ENCODE assay signal across 17 cellular contexts in the genomic region with DNA sequence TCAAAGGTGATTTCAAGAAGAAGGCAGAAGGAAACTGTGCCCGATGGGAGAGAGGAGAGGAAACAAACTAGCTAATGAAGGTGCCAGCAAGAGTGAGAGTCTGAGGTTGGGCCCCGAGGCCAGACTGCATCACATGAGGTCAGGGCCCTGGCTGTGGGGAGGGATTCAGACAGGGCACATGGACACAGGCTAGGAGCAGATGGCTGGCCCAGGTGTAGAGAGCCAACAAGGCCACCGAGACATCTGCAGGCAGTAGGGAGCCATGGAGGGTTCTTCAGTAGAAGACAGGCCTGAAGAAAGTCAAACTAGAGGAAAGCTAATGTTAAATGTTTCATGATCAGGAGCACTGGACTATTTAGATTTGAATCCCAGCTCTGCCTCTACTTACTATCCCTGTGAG.
DNase-seq lines count a peak whose midpoint lies in the region; ATAC-seq and TF ChIP-seq lines count a peak whose summit lies in the region.
"Had no signal": no experiment of that assay in that cellular context is flagged by ENCODE, and none has a peak within 500 bp of the region (broad histone marks: within the 10 kb centered on the region; RNA-seq: fewer than 3 reads in every experiment).

No MANE protein-coding gene starts in this region.

- no peaks in the 10 kb centered on the region for H3K36me3 Mint-ChIP-seq in MCF 10A (ENCODE audit: insufficient read depth, unreplicated experiment)
- H3K36me3 Mint-ChIP-seq in stimulated activated naive CD8-positive, alpha-beta T cell treated with anti-CD3 and anti-CD28 coated beads, Interleukin-15, Interleukin-2, amounts not matched to agents 100 ng/mL and 50 ng/mL, for 24 hours (ENCODE audit: low read depth) = no peaks in the 10 kb centered on the region
- H3K36me3 Mint-ChIP-seq: CD8-positive, alpha-beta T cell had no signal

- no peaks in the 10 kb centered on the region for H3K27me3 ChIP-seq in mammary epithelial cell (ENCODE audit: insufficient read depth, low read length)
- H3K27me3 ChIP-seq: BLaER1 treated with 17β-estradiol and CSF1 and Interleukin-3, amounts not matched to agents 10 nM and 100 nM had no signal

- H3K27me3 Mint-ChIP-seq in MCF 10A (ENCODE audit: insufficient read depth, unreplicated experiment) = no peaks in the 10 kb centered on the region
- H3K27me3 Mint-ChIP-seq in stimulated activated naive CD8-positive, alpha-beta T cell treated with anti-CD3 and anti-CD28 coated beads, Interleukin-15, Interleukin-2, amounts not matched to agents 100 ng/mL and 50 ng/mL, for 24 hours = no peaks in the 10 kb centered on the region
- H3K27me3 Mint-ChIP-seq: B cell; CD4-positive, alpha-beta T cell had no signal

- WGBS in mammary epithelial cell (ENCODE audit: low coverage, missing lambda C conversion rate) = 61% methylated on average over 3 of the region's 3 CpGs

- H3K36me3 ChIP-seq in mammary epithelial cell (ENCODE audit: insufficient read depth, low read length) = no peaks in the 10 kb centered on the region
- H3K36me3 ChIP-seq: BLaER1 treated with 17β-estradiol and CSF1 and Interleukin-3, amounts not matched to agents 10 nM and 100 nM had no signal

- DNase-seq in MCF 10A (ENCODE audit: unreplicated experiment) (no peak), mammary epithelial cell (no peak)
- DNase-seq in stimulated activated naive CD8-positive, alpha-beta T cell treated with anti-CD3 and anti-CD28 coated beads, Interleukin-15, Interleukin-2, amounts not matched to agents 100 U/mL and 50 U/mL, for 24 hours = no peak
- DNase-seq: AML-193; Caco-2; Calu3; CD4-positive, alpha-beta T cell; CD8-positive, alpha-beta T cell; DMS79 treated with DMSO at 0.1 percent for 48 hours; GF-D8 had no signal

- no peak overlapping the region for H2AFZ ChIP-seq in mammary epithelial cell (ENCODE audit: low read depth, low read length)

- no peak overlapping the region for H3K9ac ChIP-seq in mammary epithelial cell (ENCODE audit: insufficient read depth, low read length)
- H3K9ac ChIP-seq: BLaER1 treated with 17β-estradiol and CSF1 and Interleukin-3, amounts not matched to agents 10 nM and 100 nM had no signal

- H3K4me1 ChIP-seq in mammary epithelial cell (ENCODE audit: insufficient read depth, low read length) = no peaks in the 10 kb centered on the region
- H3K4me1 ChIP-seq: A549, Caco-2 had no signal

- H3K4me3 Mint-ChIP-seq in MCF 10A (ENCODE audit: unreplicated experiment) = no peak overlapping the region
- no peak overlapping the region for H3K4me3 Mint-ChIP-seq in stimulated activated naive CD8-positive, alpha-beta T cell treated with anti-CD3 and anti-CD28 coated beads, Interleukin-15, Interleukin-2, amounts not matched to agents 100 ng/mL and 50 ng/mL, for 24 hours
- H3K4me3 Mint-ChIP-seq: B cell; CD4-positive, alpha-beta T cell; CD8-positive, alpha-beta T cell had no signal

- dilution Hi-C loops in mammary epithelial cell (cut with HindIII; ENCODE audit: low sequenced_read_pairs) = no loop called here

- no peaks in the 10 kb centered on the region for H3K4me1 Mint-ChIP-seq in MCF 10A (ENCODE audit: insufficient read depth, unreplicated experiment)
- no peaks in the 10 kb centered on the region for H3K4me1 Mint-ChIP-seq in stimulated activated naive CD8-positive, alpha-beta T cell treated with anti-CD3 and anti-CD28 coated beads, Interleukin-15, Interleukin-2, amounts not matched to agents 100 ng/mL and 50 ng/mL, for 24 hours (ENCODE audit: low read depth)
- H3K4me1 Mint-ChIP-seq: B cell had no signal

- no peak for ATAC-seq in stimulated activated naive CD8-positive, alpha-beta T cell treated with anti-CD3 and anti-CD28 coated beads, Interleukin-15, Interleukin-2, amounts not matched to agents 100 U/mL and 50 U/mL, for 24 hours
- no peak for ATAC-seq in GM19463 (IDR thresholded peaks at IDR 0.05; ENCODE audit: unreplicated experiment)
- ATAC-seq: A549; CD8-positive, alpha-beta T cell had no signal

- no peaks in the 10 kb centered on the region for H3K9me3 ChIP-seq in mammary epithelial cell (replicated peaks; ENCODE audit: insufficient read depth, low read length)
- H3K9me3 ChIP-seq: A549; BLaER1 treated with 17β-estradiol and CSF1 and Interleukin-3, amounts not matched to agents 10 nM and 100 nM; Caco-2 had no signal

- CTCF ChIA-PET in MCF 10A (lab: Yijun Ruan, JAX) (interaction anchor here (0.7 to 1.2 kb wide), 2 partner anchors 9 to 1626 kb away, joined by 3 to 4 read pairs; no protein-coding TSS in a partner anchor), mammary epithelial cell (lab: Charles Lee; ENCODE audit: low non-redundant PET) (no interaction called here)

- H3K27ac Mint-ChIP-seq in MCF 10A (ENCODE audit: low read depth, unreplicated experiment) = peak overlapping the region; percentile 41
- H3K27ac Mint-ChIP-seq in stimulated activated naive CD8-positive, alpha-beta T cell treated with anti-CD3 and anti-CD28 coated beads, Interleukin-15, Interleukin-2, amounts not matched to agents 100 ng/mL and 50 ng/mL, for 24 hours = peak overlapping the region; percentile 2
- H3K27ac Mint-ChIP-seq: B cell; CD4-positive, alpha-beta T cell; CD8-positive, alpha-beta T cell had no signal

- no peak overlapping the region for H3K4me2 ChIP-seq in mammary epithelial cell (ENCODE audit: insufficient read depth, low read depth, low read length)
- H3K4me2 ChIP-seq: A549; BLaER1 treated with 17β-estradiol and CSF1 and Interleukin-3, amounts not matched to agents 10 nM and 100 nM had no signal

- no peak overlapping the region for H3K27ac ChIP-seq in mammary epithelial cell (ENCODE audit: insufficient read depth, low read depth, low read length)
- H3K27ac ChIP-seq: 22Rv1; A549; BLaER1 treated with 17β-estradiol and CSF1 and Interleukin-3, amounts not matched to agents 10 nM and 100 nM; C4-2B had no signal

- no peaks in the 10 kb centered on the region for H3K79me2 ChIP-seq in mammary epithelial cell (ENCODE audit: insufficient read depth, low read length)

- no peaks in the 10 kb centered on the region for H4K20me1 ChIP-seq in mammary epithelial cell (ENCODE audit: insufficient read depth, low read length)
- H4K20me1 ChIP-seq: BLaER1 treated with 17β-estradiol and CSF1 and Interleukin-3, amounts not matched to agents 10 nM and 100 nM had no signal

- H3K4me3 ChIP-seq in mammary epithelial cell (replicated peaks in 1 of 3; ENCODE audit: insufficient read depth in 1 of 3, low read depth in 2 of 3, low read length in 3 of 3) = no peak overlapping the region
- H3K4me3 ChIP-seq: A549; BLaER1 treated with 17β-estradiol and CSF1 and Interleukin-3, amounts not matched to agents 10 nM and 100 nM had no signal

- H3K9me3 Mint-ChIP-seq in MCF 10A (ENCODE audit: unreplicated experiment) = no peaks in the 10 kb centered on the region
- no peaks in the 10 kb centered on the region for H3K9me3 Mint-ChIP-seq in stimulated activated naive CD8-positive, alpha-beta T cell treated with anti-CD3 and anti-CD28 coated beads, Interleukin-15, Interleukin-2, amounts not matched to agents 100 ng/mL and 50 ng/mL, for 24 hours
- H3K9me3 Mint-ChIP-seq: CD8-positive, alpha-beta T cell had no signal

- TF ChIP-seq CTCF in MCF 10A (IDR thresholded peaks at IDR 0.05; ENCODE audit: unreplicated experiment) = no peak
- TF ChIP-seq CTCF in mammary epithelial cell (conservative IDR thresholded peaks at IDR 0.05 in 1 of 2, IDR thresholded peaks at IDR 0.05 in 1 of 2; ENCODE audit: extremely low read depth in 1 of 2, insufficient read depth in 1 of 2, low read depth in 1 of 2, low read length in 2 of 2) = no peak

- POLR2A ChIA-PET in MCF 10A (lab: Yijun Ruan, JAX) = no interaction called here

- in situ Hi-C loops in mammary epithelial cell (cut with MboI; ENCODE audit: low sequenced_read_pairs in 2 of 2) = no loop called here

- intact Hi-C loops in MCF 10A (cut with micrococcal nuclease) (no loop called here), mammary epithelial cell (cut with micrococcal nuclease) (no loop called here)

- no TSS peak for BruUV-seq in MCF 10A (replicated peaks; lab: Mats Ljungman, UMichigan)
- BruUV-seq in mammary epithelial cell (replicated peaks; lab: Mats Ljungman, UMichigan) = no TSS peak
